In the genomic region with DNA sequence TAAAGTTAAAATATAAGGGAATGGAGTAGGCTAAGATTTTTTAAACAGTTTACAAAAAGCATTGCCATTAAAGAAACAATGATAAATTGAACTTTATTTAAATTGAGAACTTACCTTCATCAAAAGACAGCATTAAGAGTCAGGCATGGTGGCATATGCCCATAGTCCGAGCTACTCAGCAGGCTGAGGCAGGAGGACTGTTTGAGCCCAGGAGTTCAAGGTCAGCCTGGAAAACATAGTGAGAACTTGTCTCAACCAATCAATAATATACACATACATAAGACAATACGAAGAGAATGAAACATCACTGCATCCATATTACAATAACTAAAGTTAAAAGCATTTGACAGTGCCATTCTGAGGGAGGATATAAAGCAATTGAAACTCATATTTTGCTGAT, we compare ENCODE assay signal across 8 cellular contexts.
"Had no signal": no experiment of that assay in that cellular context is flagged by ENCODE, and none has a peak within 500 bp of the region (broad histone marks: within the 10 kb centered on the region; RNA-seq: fewer than 3 reads in every experiment).

No MANE protein-coding gene starts in this region.

- DNase-seq: IMR-90, KBM-7, KG1 had no signal

- H3K27ac ChIP-seq: HL-60, KMS-11 had no signal

- H3K9ac ChIP-seq: KMS-11 had no signal

- H3K4me2 ChIP-seq: KMS-11 had no signal

- FAIRE-seq: HTR-8/SVneo, K562 had no signal

- H3K4me1 Mint-ChIP-seq: IgD-negative memory B cell had no signal

- H3K4me3 ChIP-seq: K562 had no signal

- ATAC-seq: K562 had no signal

- H3K36me3 Mint-ChIP-seq: IgD-negative memory B cell had no signal

- H3K4me3 Mint-ChIP-seq: IgD-negative memory B cell had no signal

- H3K27ac Mint-ChIP-seq: IgD-negative memory B cell had no signal
